Comparison of ENCODE assay signal across 8 cellular contexts in the genomic region with DNA sequence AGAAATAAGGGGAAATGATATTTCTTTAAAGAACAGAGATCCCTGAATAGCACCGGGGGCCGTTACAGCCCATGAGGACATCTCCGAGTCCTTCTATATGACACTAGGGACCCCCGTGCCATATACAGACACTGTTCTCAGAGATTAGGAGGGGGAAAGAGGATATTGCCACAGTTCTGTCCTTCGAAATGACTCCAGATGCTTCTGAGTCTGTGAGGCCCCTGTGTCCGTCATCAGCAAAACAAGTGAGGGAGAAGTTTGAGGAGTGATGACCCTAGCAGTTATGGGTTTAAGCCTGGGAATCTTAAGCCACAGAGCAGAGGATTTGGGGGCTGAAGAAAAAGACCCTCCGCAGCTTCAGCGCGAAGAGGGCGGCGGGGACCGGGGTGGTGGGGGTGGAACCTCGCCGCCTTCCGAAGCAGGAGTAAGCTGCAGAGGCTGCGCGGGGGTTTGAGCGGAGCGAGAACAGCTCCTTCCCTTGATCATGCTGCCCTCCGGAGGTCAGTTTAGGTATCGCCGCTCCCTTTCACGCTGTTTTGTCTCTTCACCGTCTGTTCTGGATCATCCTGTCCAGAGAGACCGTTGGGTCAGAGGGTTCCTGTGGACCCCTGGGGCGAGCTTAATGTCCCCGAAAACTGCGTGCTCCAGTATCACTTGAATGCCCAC. TPM values are rescaled to one million over a fixed set of nuclear protein-coding genes. Genes with fewer than 3 reads are reported as not detected.
DNase-seq lines count a peak whose midpoint lies in the region; ATAC-seq and TF ChIP-seq lines count a peak whose summit lies in the region.

No MANE protein-coding gene starts in this region.

- H3K27me3 Mint-ChIP-seq in WTC11 (ENCODE audit: low read depth), result peaks cover 35% of the 10 kb centered on the region

- peaks cover 2% of the 10 kb centered on the region for H3K36me3 ChIP-seq in mammary epithelial cell (ENCODE audit: insufficient read depth, low read length)

- H3K27ac ChIP-seq in mammary epithelial cell (ENCODE audit: insufficient read depth, low read depth, low read length) (peak overlapping the region; percentile 68), skin epidermis (peak overlapping the region in 20 of 21 experiments; percentile 75 to 99 (median 90))

- peak overlapping the region; percentile 74 for H3K9ac ChIP-seq in mammary epithelial cell (ENCODE audit: insufficient read depth, low read length)

- H3K27me3 ChIP-seq in mammary epithelial cell (ENCODE audit: insufficient read depth, low read length), result no peaks in the 10 kb centered on the region

- in situ Hi-C loops in mammary epithelial cell (cut with MboI; ENCODE audit: low sequenced_read_pairs in 2 of 2), result loop anchor here (5.0 to 25.0 kb wide), 4 partner anchors 133 to 361 kb away; a partner anchor contains a TSS

- BruUV-seq in mammary epithelial cell (replicated peaks; lab: Mats Ljungman, UMichigan), result no TSS peak

- peak overlapping the region; percentile 95 for H3K4me2 ChIP-seq in mammary epithelial cell (ENCODE audit: insufficient read depth, low read depth, low read length)

- H3K79me2 ChIP-seq in mammary epithelial cell (ENCODE audit: insufficient read depth, low read length), result peaks cover 7% of the 10 kb centered on the region

- H3K4me3 ChIP-seq in GM08714 (ENCODE audit: low read length) (peak overlapping the region; percentile 63), mammary epithelial cell (replicated peaks in 1 of 3; ENCODE audit: insufficient read depth in 1 of 3, low read depth in 2 of 3, low read length in 3 of 3) (peak overlapping the region; percentile 42 to 50 (median 42)), skin epidermis (peak overlapping the region; percentile 34 to 59 (median 48))

- peak overlapping the region; percentile 89 for H2AFZ ChIP-seq in mammary epithelial cell (ENCODE audit: low read depth, low read length)

- ATAC-seq in HG03159 (IDR thresholded peaks at IDR 0.05; ENCODE audit: unreplicated experiment) (peak; percentile 34), WTC11 (peak; percentile 43), HG02885 (IDR thresholded peaks at IDR 0.05; ENCODE audit: poor library complexity, unreplicated experiment) (no peak)

- peak overlapping the region; percentile 86 for H3K4me3 Mint-ChIP-seq in WTC11

- POLR2A ChIA-PET in WTC11 (lab: Charles Lee), result interaction anchor here (1.2 to 2.0 kb wide), 2 partner anchors 29 to 35 kb away, joined by 4 to 11 read pairs; a partner anchor contains a TSS

- TF ChIP-seq CTCF in WTC11 (IDR thresholded peaks at IDR 0.05) (peak; percentile 91), mammary epithelial cell (conservative IDR thresholded peaks at IDR 0.05 in 1 of 2, IDR thresholded peaks at IDR 0.05 in 1 of 2; ENCODE audit: extremely low read depth in 1 of 2, insufficient read depth in 1 of 2, low read depth in 1 of 2, low read length in 2 of 2) (peak; percentile 87 to 94)

- H3K9me3 Mint-ChIP-seq in WTC11, result no peaks in the 10 kb centered on the region

- no peaks in the 10 kb centered on the region for H3K9me3 ChIP-seq in mammary epithelial cell (replicated peaks; ENCODE audit: insufficient read depth, low read length)

- H3K36me3 Mint-ChIP-seq in WTC11, result peaks cover 15% of the 10 kb centered on the region

- CTCF ChIA-PET in WTC11 (lab: Charles Lee) (interaction anchor here (0.5 to 5.2 kb wide), 60 partner anchors 9 to 476 kb away, joined by 3 to 83 read pairs (median 5); a partner anchor contains a TSS), mammary epithelial cell (lab: Charles Lee; ENCODE audit: low non-redundant PET) (interaction anchor here (0.7 to 1.2 kb wide), 4 partner anchors 40 to 76 kb away, joined by 3 to 4 read pairs (median 4); a partner anchor contains a TSS)

- WGBS in mammary epithelial cell (ENCODE audit: low coverage, missing lambda C conversion rate), result 0% methylated on average over 3 of the region's 28 CpGs

- H3K4me1 Mint-ChIP-seq in WTC11, result peaks cover 18% of the 10 kb centered on the region

- H3K27ac Mint-ChIP-seq in WTC11, result 0 out of 2 replicates have a peak overlapping the region, but pooled peaks have one; percentile 7

- intact Hi-C loops in mammary epithelial cell (cut with micrococcal nuclease), result loop anchor here (1.0 to 10.0 kb wide), 6 partner anchors 76 to 353 kb away; no protein-coding TSS in a partner anchor

- H4K20me1 ChIP-seq in mammary epithelial cell (ENCODE audit: insufficient read depth, low read length), result no peaks in the 10 kb centered on the region

- peaks cover 26% of the 10 kb centered on the region for H3K4me1 ChIP-seq in mammary epithelial cell (ENCODE audit: insufficient read depth, low read length)

- DNase-seq in NCI-H226, result peak; percentile 80
- DNase-seq in WTC11 (ENCODE audit: low spot score), result peak; percentile 96
- peak; percentile 75 for DNase-seq in mammary epithelial cell
- DNase-seq in iPS-NIHi11 (ENCODE audit: low spot score), result peak; percentile 78

- dilution Hi-C loops in mammary epithelial cell (cut with HindIII; ENCODE audit: low sequenced_read_pairs), result no loop called here

TF ChIP-seq in WTC11, 78 proteins besides CTCF, POLR2A, EP300 and RAD21 (continues in another document):
- TF ChIP-seq, protein P1, sequence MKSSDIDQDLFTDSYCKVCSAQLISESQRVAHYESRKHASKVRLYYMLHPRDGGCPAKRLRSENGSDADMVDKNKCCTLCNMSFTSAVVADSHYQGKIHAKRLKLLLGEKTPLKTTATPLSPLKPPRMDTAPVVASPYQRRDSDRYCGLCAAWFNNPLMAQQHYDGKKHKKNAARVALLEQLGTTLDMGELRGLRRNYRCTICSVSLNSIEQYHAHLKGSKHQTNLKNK (CRISPR knock-in tag; IDR thresholded peaks at IDR 0.05), result no peak
- TF ChIP-seq, protein P2, sequence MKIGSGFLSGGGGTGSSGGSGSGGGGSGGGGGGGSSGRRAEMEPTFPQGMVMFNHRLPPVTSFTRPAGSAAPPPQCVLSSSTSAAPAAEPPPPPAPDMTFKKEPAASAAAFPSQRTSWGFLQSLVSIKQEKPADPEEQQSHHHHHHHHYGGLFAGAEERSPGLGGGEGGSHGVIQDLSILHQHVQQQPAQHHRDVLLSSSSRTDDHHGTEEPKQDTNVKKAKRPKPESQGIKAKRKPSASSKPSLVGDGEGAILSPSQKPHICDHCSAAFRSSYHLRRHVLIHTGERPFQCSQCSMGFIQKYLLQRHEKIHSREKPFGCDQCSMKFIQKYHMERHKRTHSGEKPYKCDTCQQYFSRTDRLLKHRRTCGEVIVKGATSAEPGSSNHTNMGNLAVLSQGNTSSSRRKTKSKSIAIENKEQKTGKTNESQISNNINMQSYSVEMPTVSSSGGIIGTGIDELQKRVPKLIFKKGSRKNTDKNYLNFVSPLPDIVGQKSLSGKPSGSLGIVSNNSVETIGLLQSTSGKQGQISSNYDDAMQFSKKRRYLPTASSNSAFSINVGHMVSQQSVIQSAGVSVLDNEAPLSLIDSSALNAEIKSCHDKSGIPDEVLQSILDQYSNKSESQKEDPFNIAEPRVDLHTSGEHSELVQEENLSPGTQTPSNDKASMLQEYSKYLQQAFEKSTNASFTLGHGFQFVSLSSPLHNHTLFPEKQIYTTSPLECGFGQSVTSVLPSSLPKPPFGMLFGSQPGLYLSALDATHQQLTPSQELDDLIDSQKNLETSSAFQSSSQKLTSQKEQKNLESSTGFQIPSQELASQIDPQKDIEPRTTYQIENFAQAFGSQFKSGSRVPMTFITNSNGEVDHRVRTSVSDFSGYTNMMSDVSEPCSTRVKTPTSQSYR (CRISPR knock-in tag; IDR thresholded peaks at IDR 0.05), result no peak
- no peak for TF ChIP-seq NR1H2 (CRISPR knock-in tag; IDR thresholded peaks at IDR 0.05)
- no peak for TF ChIP-seq IRF2 (CRISPR knock-in tag; IDR thresholded peaks at IDR 0.05; ENCODE audit: borderline replicate concordance, low read depth)
- TF ChIP-seq TCF7 (CRISPR knock-in tag; IDR thresholded peaks at IDR 0.05; ENCODE audit: low read depth), result no peak
- TF ChIP-seq, protein P3, sequence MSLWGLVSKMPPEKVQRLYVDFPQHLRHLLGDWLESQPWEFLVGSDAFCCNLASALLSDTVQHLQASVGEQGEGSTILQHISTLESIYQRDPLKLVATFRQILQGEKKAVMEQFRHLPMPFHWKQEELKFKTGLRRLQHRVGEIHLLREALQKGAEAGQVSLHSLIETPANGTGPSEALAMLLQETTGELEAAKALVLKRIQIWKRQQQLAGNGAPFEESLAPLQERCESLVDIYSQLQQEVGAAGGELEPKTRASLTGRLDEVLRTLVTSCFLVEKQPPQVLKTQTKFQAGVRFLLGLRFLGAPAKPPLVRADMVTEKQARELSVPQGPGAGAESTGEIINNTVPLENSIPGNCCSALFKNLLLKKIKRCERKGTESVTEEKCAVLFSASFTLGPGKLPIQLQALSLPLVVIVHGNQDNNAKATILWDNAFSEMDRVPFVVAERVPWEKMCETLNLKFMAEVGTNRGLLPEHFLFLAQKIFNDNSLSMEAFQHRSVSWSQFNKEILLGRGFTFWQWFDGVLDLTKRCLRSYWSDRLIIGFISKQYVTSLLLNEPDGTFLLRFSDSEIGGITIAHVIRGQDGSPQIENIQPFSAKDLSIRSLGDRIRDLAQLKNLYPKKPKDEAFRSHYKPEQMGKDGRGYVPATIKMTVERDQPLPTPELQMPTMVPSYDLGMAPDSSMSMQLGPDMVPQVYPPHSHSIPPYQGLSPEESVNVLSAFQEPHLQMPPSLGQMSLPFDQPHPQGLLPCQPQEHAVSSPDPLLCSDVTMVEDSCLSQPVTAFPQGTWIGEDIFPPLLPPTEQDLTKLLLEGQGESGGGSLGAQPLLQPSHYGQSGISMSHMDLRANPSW (CRISPR knock-in tag; conservative IDR thresholded peaks at IDR 0.05; ENCODE audit: low read depth), result no peak

RNA-seq across cellular contexts. Expression of a gene that starts 23.6 kb away (rescaled TPM):
- 43.0 to 46.8 TPM (median 43.1 TPM) in 3 replicates for total RNA-seq in WTC11 (2021)
- 10 to 100 TPM; 34.0 to 40.2 TPM for total RNA-seq in mammary epithelial cell
- 60.8 TPM for polyA plus RNA-seq in mammary epithelial cell
- 81.1 TPM for polyA minus RNA-seq in mammary epithelial cell

RNA-seq across cellular contexts. Expression of a gene that starts 23.8 kb away (rescaled TPM):
- 2,857 to 3,321 TPM (median 3,240 TPM) in 3 replicates for total RNA-seq in WTC11 (2021)
- total RNA-seq in mammary epithelial cell, result 1,000 to 10,000 TPM; 2,176 to 2,484 TPM
- 6,736 TPM for polyA plus RNA-seq in mammary epithelial cell
- polyA minus RNA-seq in mammary epithelial cell, result 2,175 TPM

RNA-seq across cellular contexts. Expression of a gene that starts 28.8 kb away (rescaled TPM):
- total RNA-seq in WTC11 (2021) (3.2 to 5.0 TPM (median 4.1 TPM) in 3 replicates), mammary epithelial cell (1 to 10 TPM in 1 of 2 donors, under 1 TPM in 1; 0.83 to 1.1 TPM)
- polyA plus RNA-seq in mammary epithelial cell, result 1.1 TPM
- polyA minus RNA-seq in mammary epithelial cell, result 1.1 TPM

RNA-seq across cellular contexts. Expression of a gene that starts 39.8 kb away (rescaled TPM):
- total RNA-seq in WTC11 (2021) (26.6 to 30.2 TPM (median 27.8 TPM) in 3 replicates), mammary epithelial cell (10 to 100 TPM; 13.0 to 31.8 TPM)
- 17.0 TPM for polyA plus RNA-seq in mammary epithelial cell
- polyA minus RNA-seq in mammary epithelial cell, result 22.9 TPM

RNA-seq across cellular contexts. Expression of a gene that starts 40.9 kb away (rescaled TPM):
- total RNA-seq in WTC11 (2021) (72.0 to 94.5 TPM (median 72.4 TPM) in 3 replicates), mammary epithelial cell (10 to 100 TPM; 55.0 to 55.3 TPM)
- polyA plus RNA-seq in mammary epithelial cell, result 54.0 TPM
- 103 TPM for polyA minus RNA-seq in mammary epithelial cell
